ENCODE assay signal across 1 cellular context in genomic region chr12:93689076-93689834, GRCh38.
TF ChIP-seq lines count a peak whose summit lies in the region.

No MANE protein-coding gene starts in this region.

TF ChIP-seq in K562, 482 proteins besides CTCF, POLR2A, EP300 and RAD21 (continued from another document and continues in another):
- TF ChIP-seq, protein P1, sequence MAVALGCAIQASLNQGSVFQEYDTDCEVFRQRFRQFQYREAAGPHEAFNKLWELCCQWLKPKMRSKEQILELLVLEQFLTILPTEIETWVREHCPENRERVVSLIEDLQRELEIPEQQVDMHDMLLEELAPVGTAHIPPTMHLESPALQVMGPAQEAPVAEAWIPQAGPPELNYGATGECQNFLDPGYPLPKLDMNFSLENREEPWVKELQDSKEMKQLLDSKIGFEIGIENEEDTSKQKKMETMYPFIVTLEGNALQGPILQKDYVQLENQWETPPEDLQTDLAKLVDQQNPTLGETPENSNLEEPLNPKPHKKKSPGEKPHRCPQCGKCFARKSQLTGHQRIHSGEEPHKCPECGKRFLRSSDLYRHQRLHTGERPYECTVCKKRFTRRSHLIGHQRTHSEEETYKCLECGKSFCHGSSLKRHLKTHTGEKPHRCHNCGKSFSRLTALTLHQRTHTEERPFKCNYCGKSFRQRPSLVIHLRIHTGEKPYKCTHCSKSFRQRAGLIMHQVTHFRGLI (CRISPR knock-in tag; IDR thresholded peaks at IDR 0.05): no peak
- TF ChIP-seq ZFP30 (CRISPR knock-in tag; IDR thresholded peaks at IDR 0.05; ENCODE audit: borderline replicate concordance): no peak
- no peak for TF ChIP-seq ZNF282 (CRISPR knock-in tag; IDR thresholded peaks at IDR 0.05)
- no peak for TF ChIP-seq ZMIZ1 (IDR thresholded peaks at IDR 0.05; ENCODE audit: low read depth in 2 of 2, low read length in 2 of 2)
- no peak for TF ChIP-seq HMG20A (CRISPR knock-in tag; conservative IDR thresholded peaks at IDR 0.05)
- TF ChIP-seq USF2 (CRISPR knock-in tag; IDR thresholded peaks at IDR 0.05): no peak
- no peak for TF ChIP-seq ZNF75A (CRISPR knock-in tag; IDR thresholded peaks at IDR 0.05)
- TF ChIP-seq RNF2 (IDR thresholded peaks at IDR 0.05): no peak
- no peak for TF ChIP-seq NR4A1 (CRISPR knock-in tag; IDR thresholded peaks at IDR 0.05)
- no peak for TF ChIP-seq NR4A1 (tag; IDR thresholded peaks at IDR 0.05)
- no peak for TF ChIP-seq MCM3 (IDR thresholded peaks at IDR 0.05)
- TF ChIP-seq TARDBP (IDR thresholded peaks at IDR 0.05): no peak
- TF ChIP-seq, protein P2, sequence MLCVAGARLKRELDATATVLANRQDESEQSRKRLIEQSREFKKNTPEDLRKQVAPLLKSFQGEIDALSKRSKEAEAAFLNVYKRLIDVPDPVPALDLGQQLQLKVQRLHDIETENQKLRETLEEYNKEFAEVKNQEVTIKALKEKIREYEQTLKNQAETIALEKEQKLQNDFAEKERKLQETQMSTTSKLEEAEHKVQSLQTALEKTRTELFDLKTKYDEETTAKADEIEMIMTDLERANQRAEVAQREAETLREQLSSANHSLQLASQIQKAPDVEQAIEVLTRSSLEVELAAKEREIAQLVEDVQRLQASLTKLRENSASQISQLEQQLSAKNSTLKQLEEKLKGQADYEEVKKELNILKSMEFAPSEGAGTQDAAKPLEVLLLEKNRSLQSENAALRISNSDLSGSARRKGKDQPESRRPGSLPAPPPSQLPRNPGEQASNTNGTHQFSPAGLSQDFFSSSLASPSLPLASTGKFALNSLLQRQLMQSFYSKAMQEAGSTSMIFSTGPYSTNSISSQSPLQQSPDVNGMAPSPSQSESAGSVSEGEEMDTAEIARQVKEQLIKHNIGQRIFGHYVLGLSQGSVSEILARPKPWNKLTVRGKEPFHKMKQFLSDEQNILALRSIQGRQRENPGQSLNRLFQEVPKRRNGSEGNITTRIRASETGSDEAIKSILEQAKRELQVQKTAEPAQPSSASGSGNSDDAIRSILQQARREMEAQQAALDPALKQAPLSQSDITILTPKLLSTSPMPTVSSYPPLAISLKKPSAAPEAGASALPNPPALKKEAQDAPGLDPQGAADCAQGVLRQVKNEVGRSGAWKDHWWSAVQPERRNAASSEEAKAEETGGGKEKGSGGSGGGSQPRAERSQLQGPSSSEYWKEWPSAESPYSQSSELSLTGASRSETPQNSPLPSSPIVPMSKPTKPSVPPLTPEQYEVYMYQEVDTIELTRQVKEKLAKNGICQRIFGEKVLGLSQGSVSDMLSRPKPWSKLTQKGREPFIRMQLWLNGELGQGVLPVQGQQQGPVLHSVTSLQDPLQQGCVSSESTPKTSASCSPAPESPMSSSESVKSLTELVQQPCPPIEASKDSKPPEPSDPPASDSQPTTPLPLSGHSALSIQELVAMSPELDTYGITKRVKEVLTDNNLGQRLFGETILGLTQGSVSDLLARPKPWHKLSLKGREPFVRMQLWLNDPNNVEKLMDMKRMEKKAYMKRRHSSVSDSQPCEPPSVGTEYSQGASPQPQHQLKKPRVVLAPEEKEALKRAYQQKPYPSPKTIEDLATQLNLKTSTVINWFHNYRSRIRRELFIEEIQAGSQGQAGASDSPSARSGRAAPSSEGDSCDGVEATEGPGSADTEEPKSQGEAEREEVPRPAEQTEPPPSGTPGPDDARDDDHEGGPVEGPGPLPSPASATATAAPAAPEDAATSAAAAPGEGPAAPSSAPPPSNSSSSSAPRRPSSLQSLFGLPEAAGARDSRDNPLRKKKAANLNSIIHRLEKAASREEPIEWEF (CRISPR knock-in tag; IDR thresholded peaks at IDR 0.05): no peak
- no peak for TF ChIP-seq SNRNP70 (optimal IDR thresholded peaks at IDR 0.05; ENCODE audit: low read depth, low read length)
- no peak for TF ChIP-seq ZKSCAN8 (CRISPR knock-in tag; IDR thresholded peaks at IDR 0.05)
- no peak for TF ChIP-seq CBX8 (IDR thresholded peaks at IDR 0.05; ENCODE audit: borderline replicate concordance, extremely low read depth, low read depth, low read length, poor library complexity, severe bottlenecking)
- TF ChIP-seq HIVEP1 (CRISPR knock-in tag; IDR thresholded peaks at IDR 0.05): no peak
- TF ChIP-seq ZNF57 (CRISPR knock-in tag; IDR thresholded peaks at IDR 0.05): no peak
- TF ChIP-seq PRPF4 (IDR thresholded peaks at IDR 0.05; ENCODE audit: insufficient read depth, low read depth, low read length, poor library complexity, severe bottlenecking): no peak
- TF ChIP-seq ZNF407 (IDR thresholded peaks at IDR 0.05; ENCODE audit: low read depth): no peak
- no peak for TF ChIP-seq SAFB2 (IDR thresholded peaks at IDR 0.05; ENCODE audit: borderline replicate concordance, low read depth, low read length, severe bottlenecking)
- no peak for TF ChIP-seq ZNF444 (CRISPR knock-in tag; IDR thresholded peaks at IDR 0.05)
- TF ChIP-seq, protein P3, sequence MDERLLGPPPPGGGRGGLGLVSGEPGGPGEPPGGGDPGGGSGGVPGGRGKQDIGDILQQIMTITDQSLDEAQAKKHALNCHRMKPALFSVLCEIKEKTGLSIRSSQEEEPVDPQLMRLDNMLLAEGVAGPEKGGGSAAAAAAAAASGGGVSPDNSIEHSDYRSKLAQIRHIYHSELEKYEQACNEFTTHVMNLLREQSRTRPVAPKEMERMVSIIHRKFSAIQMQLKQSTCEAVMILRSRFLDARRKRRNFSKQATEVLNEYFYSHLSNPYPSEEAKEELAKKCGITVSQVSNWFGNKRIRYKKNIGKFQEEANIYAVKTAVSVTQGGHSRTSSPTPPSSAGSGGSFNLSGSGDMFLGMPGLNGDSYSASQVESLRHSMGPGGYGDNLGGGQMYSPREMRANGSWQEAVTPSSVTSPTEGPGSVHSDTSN (CRISPR knock-in tag; IDR thresholded peaks at IDR 0.05; ENCODE audit: low read depth): no peak
- TF ChIP-seq, protein P3 (tag; conservative IDR thresholded peaks at IDR 0.05; ENCODE audit: low read depth): no peak
- no peak for TF ChIP-seq PKNOX1 (IDR thresholded peaks at IDR 0.05)
- TF ChIP-seq NR3C1 (CRISPR knock-in tag; IDR thresholded peaks at IDR 0.05): no peak
- TF ChIP-seq, protein P4, sequence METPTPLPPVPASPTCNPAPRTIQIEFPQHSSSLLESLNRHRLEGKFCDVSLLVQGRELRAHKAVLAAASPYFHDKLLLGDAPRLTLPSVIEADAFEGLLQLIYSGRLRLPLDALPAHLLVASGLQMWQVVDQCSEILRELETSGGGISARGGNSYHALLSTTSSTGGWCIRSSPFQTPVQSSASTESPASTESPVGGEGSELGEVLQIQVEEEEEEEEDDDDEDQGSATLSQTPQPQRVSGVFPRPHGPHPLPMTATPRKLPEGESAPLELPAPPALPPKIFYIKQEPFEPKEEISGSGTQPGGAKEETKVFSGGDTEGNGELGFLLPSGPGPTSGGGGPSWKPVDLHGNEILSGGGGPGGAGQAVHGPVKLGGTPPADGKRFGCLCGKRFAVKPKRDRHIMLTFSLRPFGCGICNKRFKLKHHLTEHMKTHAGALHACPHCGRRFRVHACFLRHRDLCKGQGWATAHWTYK (CRISPR knock-in tag; IDR thresholded peaks at IDR 0.05): no peak
- TF ChIP-seq, protein P5, sequence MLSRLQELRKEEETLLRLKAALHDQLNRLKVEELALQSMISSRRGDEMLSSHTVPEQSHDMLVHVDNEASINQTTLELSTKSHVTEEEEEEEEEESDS (CRISPR knock-in tag; IDR thresholded peaks at IDR 0.05): no peak
- no peak for TF ChIP-seq CSDE1 (IDR thresholded peaks at IDR 0.05)
- TF ChIP-seq RBM25 (IDR thresholded peaks at IDR 0.05; ENCODE audit: low read depth, low read length, severe bottlenecking): no peak
- TF ChIP-seq CAMTA2 (CRISPR knock-in tag; conservative IDR thresholded peaks at IDR 0.05): no peak
- no peak for TF ChIP-seq HCFC1 (IDR thresholded peaks at IDR 0.05; ENCODE audit: low read depth, low read length)
